1 cellular context compared by ENCODE assay signal in the genomic region with DNA sequence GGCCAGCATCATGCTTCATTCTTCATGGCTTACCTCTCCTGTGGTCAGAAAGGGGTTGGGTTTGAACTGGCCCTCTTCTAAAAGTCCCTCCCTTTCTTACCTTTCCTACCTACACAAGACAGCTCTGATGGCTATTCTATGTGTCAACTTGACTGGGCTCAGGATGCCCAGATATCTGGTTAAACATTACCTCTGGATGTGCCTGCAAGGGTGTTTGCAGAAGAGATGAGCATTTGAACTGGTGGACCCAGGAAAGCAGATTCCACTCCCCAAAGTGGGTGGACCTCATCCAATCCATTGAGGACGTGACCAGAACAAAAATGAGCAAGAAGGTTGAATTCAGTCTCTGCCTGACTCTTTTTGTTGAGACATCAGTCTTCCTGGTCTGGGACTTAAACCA.
TF ChIP-seq lines count a peak whose summit lies in the region.

No MANE protein-coding gene starts in this region.

TF ChIP-seq in HepG2, 621 proteins besides CTCF, POLR2A, EP300 and RAD21 (continued from another document):
- TF ChIP-seq HNF4A (CRISPR knock-in tag; IDR thresholded peaks at IDR 0.05), result peak; percentile 61
- TF ChIP-seq ZNF7 (CRISPR knock-in tag; IDR thresholded peaks at IDR 0.05), result no peak
- no peak for TF ChIP-seq MIER3 (CRISPR knock-in tag; IDR thresholded peaks at IDR 0.05; ENCODE audit: borderline replicate concordance)
- TF ChIP-seq RFX1 (IDR thresholded peaks at IDR 0.05), result no peak
- TF ChIP-seq ZNF337 (CRISPR knock-in tag; IDR thresholded peaks at IDR 0.05; ENCODE audit: borderline replicate concordance, low read depth), result no peak
- no peak for TF ChIP-seq ZBTB38 (CRISPR knock-in tag; IDR thresholded peaks at IDR 0.05)
- TF ChIP-seq ZNF713 (CRISPR knock-in tag; IDR thresholded peaks at IDR 0.05), result no peak
- TF ChIP-seq ZNF589 (CRISPR knock-in tag; conservative IDR thresholded peaks at IDR 0.05), result no peak
- TF ChIP-seq EHMT2 (IDR thresholded peaks at IDR 0.05; ENCODE audit: borderline replicate concordance, low read depth, low read length), result peak; percentile 34; the same call in 1 of the 2 replicates
- no peak for TF ChIP-seq SNAI1 (CRISPR knock-in tag; IDR thresholded peaks at IDR 0.05; ENCODE audit: borderline replicate concordance)
- no peak for TF ChIP-seq ZNF616 (CRISPR knock-in tag; IDR thresholded peaks at IDR 0.05; ENCODE audit: low read depth)
- no peak for TF ChIP-seq BHLHE40 (IDR thresholded peaks at IDR 0.05; ENCODE audit: low read length)
- TF ChIP-seq THAP11 (CRISPR knock-in tag; IDR thresholded peaks at IDR 0.05), result no peak
- TF ChIP-seq SIN3B (IDR thresholded peaks at IDR 0.05; ENCODE audit: low read length), result no peak
- TF ChIP-seq IRF1 (CRISPR knock-in tag; IDR thresholded peaks at IDR 0.05; ENCODE audit: low read depth), result no peak
- no peak for TF ChIP-seq TRIM24 (CRISPR knock-in tag; IDR thresholded peaks at IDR 0.05)
- TF ChIP-seq, protein P1, sequence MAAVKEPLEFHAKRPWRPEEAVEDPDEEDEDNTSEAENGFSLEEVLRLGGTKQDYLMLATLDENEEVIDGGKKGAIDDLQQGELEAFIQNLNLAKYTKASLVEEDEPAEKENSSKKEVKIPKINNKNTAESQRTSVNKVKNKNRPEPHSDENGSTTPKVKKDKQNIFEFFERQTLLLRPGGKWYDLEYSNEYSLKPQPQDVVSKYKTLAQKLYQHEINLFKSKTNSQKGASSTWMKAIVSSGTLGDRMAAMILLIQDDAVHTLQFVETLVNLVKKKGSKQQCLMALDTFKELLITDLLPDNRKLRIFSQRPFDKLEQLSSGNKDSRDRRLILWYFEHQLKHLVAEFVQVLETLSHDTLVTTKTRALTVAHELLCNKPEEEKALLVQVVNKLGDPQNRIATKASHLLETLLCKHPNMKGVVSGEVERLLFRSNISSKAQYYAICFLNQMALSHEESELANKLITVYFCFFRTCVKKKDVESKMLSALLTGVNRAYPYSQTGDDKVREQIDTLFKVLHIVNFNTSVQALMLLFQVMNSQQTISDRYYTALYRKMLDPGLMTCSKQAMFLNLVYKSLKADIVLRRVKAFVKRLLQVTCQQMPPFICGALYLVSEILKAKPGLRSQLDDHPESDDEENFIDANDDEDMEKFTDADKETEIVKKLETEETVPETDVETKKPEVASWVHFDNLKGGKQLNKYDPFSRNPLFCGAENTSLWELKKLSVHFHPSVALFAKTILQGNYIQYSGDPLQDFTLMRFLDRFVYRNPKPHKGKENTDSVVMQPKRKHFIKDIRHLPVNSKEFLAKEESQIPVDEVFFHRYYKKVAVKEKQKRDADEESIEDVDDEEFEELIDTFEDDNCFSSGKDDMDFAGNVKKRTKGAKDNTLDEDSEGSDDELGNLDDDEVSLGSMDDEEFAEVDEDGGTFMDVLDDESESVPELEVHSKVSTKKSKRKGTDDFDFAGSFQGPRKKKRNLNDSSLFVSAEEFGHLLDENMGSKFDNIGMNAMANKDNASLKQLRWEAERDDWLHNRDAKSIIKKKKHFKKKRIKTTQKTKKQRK (IDR thresholded peaks at IDR 0.05; ENCODE audit: low read length), result no peak; the same call in 1 of the 2 replicates
- no peak for TF ChIP-seq PPARG (CRISPR knock-in tag; conservative IDR thresholded peaks at IDR 0.05)
- TF ChIP-seq ELK4 (CRISPR knock-in tag; IDR thresholded peaks at IDR 0.05; ENCODE audit: borderline replicate concordance), result no peak
- no peak for TF ChIP-seq SRSF1 (optimal IDR thresholded peaks at IDR 0.05; ENCODE audit: low read depth, low read length)
- no peak for TF ChIP-seq AKAP8 (CRISPR knock-in tag; IDR thresholded peaks at IDR 0.05)
- no peak for TF ChIP-seq HOXA7 (CRISPR knock-in tag; IDR thresholded peaks at IDR 0.05)
- no peak for TF ChIP-seq ZNF33A (CRISPR knock-in tag; IDR thresholded peaks at IDR 0.05; ENCODE audit: borderline replicate concordance)
- no peak for TF ChIP-seq ZNF792 (CRISPR knock-in tag; IDR thresholded peaks at IDR 0.05)
- TF ChIP-seq MAFG (CRISPR knock-in tag; IDR thresholded peaks at IDR 0.05), result no peak
- TF ChIP-seq HOXA3 (CRISPR knock-in tag; IDR thresholded peaks at IDR 0.05), result no peak
- TF ChIP-seq AHR (CRISPR knock-in tag; IDR thresholded peaks at IDR 0.05), result no peak
- TF ChIP-seq ZMYM2 (CRISPR knock-in tag; IDR thresholded peaks at IDR 0.05), result peak; percentile 97
- TF ChIP-seq, protein P2, sequence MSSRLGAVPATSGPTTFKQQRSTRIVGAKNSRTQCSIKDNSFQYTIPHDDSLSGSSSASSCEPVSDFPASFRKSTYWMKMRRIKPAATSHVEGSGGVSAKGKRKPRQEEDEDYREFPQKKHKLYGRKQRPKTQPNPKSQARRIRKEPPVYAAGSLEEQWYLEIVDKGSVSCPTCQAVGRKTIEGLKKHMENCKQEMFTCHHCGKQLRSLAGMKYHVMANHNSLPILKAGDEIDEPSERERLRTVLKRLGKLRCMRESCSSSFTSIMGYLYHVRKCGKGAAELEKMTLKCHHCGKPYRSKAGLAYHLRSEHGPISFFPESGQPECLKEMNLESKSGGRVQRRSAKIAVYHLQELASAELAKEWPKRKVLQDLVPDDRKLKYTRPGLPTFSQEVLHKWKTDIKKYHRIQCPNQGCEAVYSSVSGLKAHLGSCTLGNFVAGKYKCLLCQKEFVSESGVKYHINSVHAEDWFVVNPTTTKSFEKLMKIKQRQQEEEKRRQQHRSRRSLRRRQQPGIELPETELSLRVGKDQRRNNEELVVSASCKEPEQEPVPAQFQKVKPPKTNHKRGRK (CRISPR knock-in tag; IDR thresholded peaks at IDR 0.05), result no peak
- TF ChIP-seq NFIC (IDR thresholded peaks at IDR 0.05; ENCODE audit: low read length), result no peak
- no peak for TF ChIP-seq FUBP1 (CRISPR knock-in tag; IDR thresholded peaks at IDR 0.05; ENCODE audit: borderline replicate concordance)
- no peak for TF ChIP-seq FOSL1 (CRISPR knock-in tag; IDR thresholded peaks at IDR 0.05; ENCODE audit: borderline replicate concordance)
- no peak for TF ChIP-seq HIVEP1 (CRISPR knock-in tag; IDR thresholded peaks at IDR 0.05)
- TF ChIP-seq PAXIP1 (CRISPR knock-in tag; conservative IDR thresholded peaks at IDR 0.05), result peak; percentile 66
- no peak for TF ChIP-seq ZNF552 (CRISPR knock-in tag; IDR thresholded peaks at IDR 0.05; ENCODE audit: borderline replicate concordance)
- no peak for TF ChIP-seq NFRKB (IDR thresholded peaks at IDR 0.05)
- no peak for TF ChIP-seq TCF7L2 (IDR thresholded peaks at IDR 0.05; ENCODE audit: low read depth, low read length)
